8 cellular contexts compared by ENCODE assay signal in genomic region chr15:80977627-80978036, GRCh38. TPM values are rescaled to one million over a fixed set of nuclear protein-coding genes. Genes with fewer than 3 reads are reported as not detected.
DNase-seq lines count a peak whose midpoint lies in the region; ATAC-seq and TF ChIP-seq lines count a peak whose summit lies in the region.

No MANE protein-coding gene starts in this region.

- no peak for TF ChIP-seq EP300 in gastroesophageal sphincter (IDR thresholded peaks at IDR 0.05)

- TF ChIP-seq CTCF in gastroesophageal sphincter (IDR thresholded peaks at IDR 0.05): peak in 3 of 4 experiments; percentile 35 to 64 (median 50)

- H3K27ac Mint-ChIP-seq in activated naive CD4-positive, alpha-beta T cell treated with anti-CD3 and anti-CD28 coated beads, Interleukin-2, amount 10 ng/mL, durations not matched to agents 7 days and 5 days: no peak overlapping the region
- no peak overlapping the region for H3K27ac Mint-ChIP-seq in activated T-helper 2 cell treated with anti-CD3 and anti-CD28 coated beads, Interferon-gamma antibody, Interleukin-2, Interleukin-4, amounts not matched to agents 10 μg/mL and 5 μg/mL and 100 μg/mL, durations not matched to agents 14 hours and 24 hours and 36 hours

- H3K36me3 ChIP-seq in gastroesophageal sphincter: peaks cover 0 to 73% of the 10 kb centered on the region in 2 donors

- H3K4me1 ChIP-seq in gastroesophageal sphincter: peaks cover 0 to 39% (median 4%) of the 10 kb centered on the region in 3 donors

- intact Hi-C loops in activated T-helper 2 cell treated with anti-CD3 and anti-CD28 coated beads, Interferon-gamma antibody, Interleukin-2, Interleukin-4, amounts not matched to agents 10 μg/mL and 5 μg/mL and 100 μg/mL, durations not matched to agents 14 hours and 24 hours and 36 hours (cut with micrococcal nuclease): loop anchor here (5.0 kb wide), 1 partner anchor 130 kb away; no protein-coding TSS in a partner anchor

- DNase-seq in activated naive CD4-positive, alpha-beta T cell treated with Interleukin-2 at 50 U/mL for 16 hours: peak; percentile 31
- no peak for DNase-seq in activated naive CD4-positive, alpha-beta T cell (lab: John Stamatoyannopoulos, UW)
- DNase-seq in NCI-H82 (lab: John Stamatoyannopoulos, UW) (peak; percentile 91), putamen (ENCODE audit: low spot score) (peak; percentile 79)
- peak; percentile 59 for DNase-seq in activated naive CD4-positive, alpha-beta T cell treated with anti-CD3 and anti-CD28 coated beads, Interleukin-2, amount 10 ng/mL, durations not matched to agents 7 days and 5 days
- DNase-seq in activated T-helper 2 cell treated with anti-CD3 and anti-CD28 coated beads, Interferon-gamma antibody, Interleukin-2, Interleukin-4, amounts not matched to agents 10 μg/mL and 5 μg/mL and 100 μg/mL, durations not matched to agents 14 hours and 24 hours and 36 hours (ENCODE audit: low spot score): no peak

- ATAC-seq in gastroesophageal sphincter (peak; percentile 84), GM18520 (IDR thresholded peaks at IDR 0.05; ENCODE audit: unreplicated experiment) (no peak)

- H3K27me3 ChIP-seq in gastroesophageal sphincter: no peaks in the 10 kb centered on the region

- H3K27ac ChIP-seq in gastroesophageal sphincter: peak overlapping the region in 1 of 4 donors; percentile 22

- no peak for TF ChIP-seq POLR2A in gastroesophageal sphincter (IDR thresholded peaks at IDR 0.05)

- no peaks in the 10 kb centered on the region for H3K27me3 Mint-ChIP-seq in activated naive CD4-positive, alpha-beta T cell treated with anti-CD3 and anti-CD28 coated beads, Interleukin-2, amount 10 ng/mL, durations not matched to agents 7 days and 5 days
- no peaks in the 10 kb centered on the region for H3K27me3 Mint-ChIP-seq in activated T-helper 2 cell treated with anti-CD3 and anti-CD28 coated beads, Interferon-gamma antibody, Interleukin-2, Interleukin-4, amounts not matched to agents 10 μg/mL and 5 μg/mL and 100 μg/mL, durations not matched to agents 14 hours and 24 hours and 36 hours (ENCODE audit: low read depth)

- no peak overlapping the region for H3K4me3 Mint-ChIP-seq in activated naive CD4-positive, alpha-beta T cell treated with anti-CD3 and anti-CD28 coated beads, Interleukin-2, amount 10 ng/mL, durations not matched to agents 7 days and 5 days
- H3K4me3 Mint-ChIP-seq in activated T-helper 2 cell treated with anti-CD3 and anti-CD28 coated beads, Interferon-gamma antibody, Interleukin-2, Interleukin-4, amounts not matched to agents 10 μg/mL and 5 μg/mL and 100 μg/mL, durations not matched to agents 14 hours and 24 hours and 36 hours (ENCODE audit: low read depth): no peak overlapping the region

- no peaks in the 10 kb centered on the region for H3K9me3 Mint-ChIP-seq in activated naive CD4-positive, alpha-beta T cell treated with anti-CD3 and anti-CD28 coated beads, Interleukin-2, amount 10 ng/mL, durations not matched to agents 7 days and 5 days
- H3K9me3 Mint-ChIP-seq in activated T-helper 2 cell treated with anti-CD3 and anti-CD28 coated beads, Interferon-gamma antibody, Interleukin-2, Interleukin-4, amounts not matched to agents 10 μg/mL and 5 μg/mL and 100 μg/mL, durations not matched to agents 14 hours and 24 hours and 36 hours: no peaks in the 10 kb centered on the region

- peaks cover 46% of the 10 kb centered on the region for H3K4me1 Mint-ChIP-seq in activated naive CD4-positive, alpha-beta T cell treated with anti-CD3 and anti-CD28 coated beads, Interleukin-2, amount 10 ng/mL, durations not matched to agents 7 days and 5 days
- H3K4me1 Mint-ChIP-seq in activated T-helper 2 cell treated with anti-CD3 and anti-CD28 coated beads, Interferon-gamma antibody, Interleukin-2, Interleukin-4, amounts not matched to agents 10 μg/mL and 5 μg/mL and 100 μg/mL, durations not matched to agents 14 hours and 24 hours and 36 hours (ENCODE audit: low read depth): peaks cover 42% of the 10 kb centered on the region

- H3K4me3 ChIP-seq in gastroesophageal sphincter: no peak overlapping the region

- no peaks in the 10 kb centered on the region for H3K9me3 ChIP-seq in gastroesophageal sphincter

- CTCF ChIA-PET in activated naive CD4-positive, alpha-beta T cell treated with anti-CD3 and anti-CD28 coated beads, Interleukin-2, amount 10 ng/mL, durations not matched to agents 7 days and 5 days (lab: Charles Lee): interaction anchor here (0.9 to 2.8 kb wide), 8 partner anchors 14 to 431 kb away, joined by 3 to 35 read pairs (median 5); partner anchors contain the start of gene CEMIP

- H3K36me3 Mint-ChIP-seq in activated naive CD4-positive, alpha-beta T cell treated with anti-CD3 and anti-CD28 coated beads, Interleukin-2, amount 10 ng/mL, durations not matched to agents 7 days and 5 days: peaks cover 42% of the 10 kb centered on the region
- H3K36me3 Mint-ChIP-seq in activated T-helper 2 cell treated with anti-CD3 and anti-CD28 coated beads, Interferon-gamma antibody, Interleukin-2, Interleukin-4, amounts not matched to agents 10 μg/mL and 5 μg/mL and 100 μg/mL, durations not matched to agents 14 hours and 24 hours and 36 hours (ENCODE audit: low read depth): peaks cover 59% of the 10 kb centered on the region

- WGBS in gastroesophageal sphincter (ENCODE audit: low coverage in 1 of 2), 2 donors: 31 to 37% methylated on average over 3 to 5 of the region's 7 CpGs

RNA-seq across cellular contexts. Expression of gene MESD, which starts 12.0 kb away (rescaled TPM):
- total RNA-seq in gastroesophageal sphincter: 10 to 100 TPM; 16.2 to 26.9 (median 20.1) TPM
- total RNA-seq in activated T-helper 2 cell treated with anti-CD3 and anti-CD28 coated beads, Interferon-gamma antibody, Interleukin-2, Interleukin-4, amounts not matched to agents 10 μg/mL and 5 μg/mL and 100 μg/mL, durations not matched to agents 14 hours and 24 hours and 36 hours: 27.0 and 28.6 TPM in 2 replicates

RNA-seq across cellular contexts. Expression of gene TLNRD1, which starts 23.1 kb away (rescaled TPM):
- total RNA-seq in gastroesophageal sphincter: 10 to 100 TPM; 17.0 to 31.9 (median 25.9) TPM
- total RNA-seq in activated T-helper 2 cell treated with anti-CD3 and anti-CD28 coated beads, Interferon-gamma antibody, Interleukin-2, Interleukin-4, amounts not matched to agents 10 μg/mL and 5 μg/mL and 100 μg/mL, durations not matched to agents 14 hours and 24 hours and 36 hours: 18.5 and 19.1 TPM in 2 replicates

Comparison
In these comparisons a context has a peak if more than half of its experiments do, and no peak if none do; other contexts are left out.
1. DNase-seq: peak in activated naive CD4-positive, alpha-beta T cell treated with Interleukin-2 at 50 U/mL for 16 hours (single experiment), NCI-H82 (single experiment), activated naive CD4-positive, alpha-beta T cell treated with anti-CD3 and anti-CD28 coated beads, Interleukin-2, amount 10 ng/mL, durations not matched to agents 7 days and 5 days (single experiment) and putamen (single experiment); none in activated naive CD4-positive, alpha-beta T cell (0 of 4) and activated T-helper 2 cell treated with anti-CD3 and anti-CD28 coated beads, Interferon-gamma antibody, Interleukin-2, Interleukin-4, amounts not matched to agents 10 μg/mL and 5 μg/mL and 100 μg/mL, durations not matched to agents 14 hours and 24 hours and 36 hours (single experiment).